Comparison of ENCODE assay signal across 8 cellular contexts in genomic region chr12:106954462-106955376, GRCh38. TPM values are rescaled to one million over a fixed set of nuclear protein-coding genes. Genes with fewer than 3 reads are reported as not detected.
DNase-seq lines count a peak whose midpoint lies in the region; ATAC-seq and TF ChIP-seq lines count a peak whose summit lies in the region.

No MANE protein-coding gene starts in this region.

- no peak for TF ChIP-seq EP300 in tibial nerve (IDR thresholded peaks at IDR 0.05)

- H3K27ac Mint-ChIP-seq in effector memory CD8-positive, alpha-beta T cell, result peak overlapping the region; percentile 97 to 99

- H3K9me3 ChIP-seq in mononuclear cell (ENCODE audit: low read depth, low read length), result no peaks in the 10 kb centered on the region
- no peaks in the 10 kb centered on the region for H3K9me3 ChIP-seq in tibial nerve

- peaks cover 18% of the 10 kb centered on the region for H3K36me3 Mint-ChIP-seq in effector memory CD8-positive, alpha-beta T cell (ENCODE audit: insufficient read depth)

- 24 to 33% methylated on average over 36 of the region's 36 CpGs for WGBS in tibial nerve, 2 donors

- H3K4me1 Mint-ChIP-seq in effector memory CD8-positive, alpha-beta T cell (ENCODE audit: low read depth in 2 of 2), result peaks cover 13 to 33% of the 10 kb centered on the region in 2 donors

- H3K27me3 ChIP-seq in mononuclear cell (ENCODE audit: insufficient read depth, low read length) (peaks cover 9% of the 10 kb centered on the region), tibial nerve (no peaks in the 10 kb centered on the region)

- peak overlapping the region; percentile 98 for H3K4me3 Mint-ChIP-seq in effector memory CD8-positive, alpha-beta T cell

- no peaks in the 10 kb centered on the region for H3K36me3 ChIP-seq in tibial nerve

- H3K27me3 Mint-ChIP-seq in effector memory CD8-positive, alpha-beta T cell, result no peaks in the 10 kb centered on the region

- H3K27ac ChIP-seq in tibial nerve, result peak overlapping the region; percentile 93 to 99 (median 98)

- TF ChIP-seq CTCF in tibial nerve (IDR thresholded peaks at IDR 0.05), result no peak

- TF ChIP-seq POLR2A in tibial nerve (IDR thresholded peaks at IDR 0.05), result no peak

- no peaks in the 10 kb centered on the region for H3K9me3 Mint-ChIP-seq in effector memory CD8-positive, alpha-beta T cell

- DNase-seq in COLO668 (lab: John Stamatoyannopoulos, UW; ENCODE audit: unreplicated experiment) (peak; percentile 58), HCEC 1CT (peak; percentile 17), T-helper 9 cell (peak; percentile 8), tibial nerve (ENCODE audit: low spot score in 2 of 2) (peak; percentile 31 to 35), HuH-7 (ENCODE audit: low spot score) (no peak), NK-92 (lab: John Stamatoyannopoulos, UW; ENCODE audit: unreplicated experiment) (no peak)
- no peak for DNase-seq in effector memory CD8-positive, alpha-beta T cell

- peak overlapping the region; percentile 73 for H3K4me3 ChIP-seq in mononuclear cell (ENCODE audit: low read length)
- peak overlapping the region; percentile 75 to 98 (median 86) for H3K4me3 ChIP-seq in tibial nerve

- H3K4me1 ChIP-seq in mononuclear cell (ENCODE audit: insufficient read depth, low read length) (peaks cover 18% of the 10 kb centered on the region), tibial nerve (peaks cover 0 to 44% (median 15%) of the 10 kb centered on the region in 4 donors)

- peak; percentile 25 for ATAC-seq in effector memory CD8-positive, alpha-beta T cell (replicated peaks)

RNA-seq across cellular contexts. Expression of gene TMEM263, which starts 1.0 kb away (rescaled TPM):
- total RNA-seq in mononuclear cell (20.3 TPM), tibial nerve (10 to 100 TPM; 20.1 to 34.1 (median 31.3) TPM)

RNA-seq across cellular contexts. Expression of gene MTERF2, which starts 32.2 kb away (rescaled TPM):
- total RNA-seq in mononuclear cell (4.3 TPM), tibial nerve (10 to 100 TPM; 17.5 to 26.3 (median 19.4) TPM)

Comparison
In these comparisons a context has a peak if more than half of its experiments do, and no peak if none do; other contexts are left out.
1. DNase-seq: peak in COLO668 (single experiment), HCEC 1CT (single experiment), T-helper 9 cell (single experiment) and tibial nerve (2 of 2); none in effector memory CD8-positive, alpha-beta T cell (0 of 3), HuH-7 (single experiment) and NK-92 (single experiment).